Comparison of ENCODE assay signal across 8 cellular contexts in genomic region chr3:158672293-158673176, GRCh38. TPM values are rescaled to one million over a fixed set of nuclear protein-coding genes. Genes with fewer than 3 reads are reported as not detected.
DNase-seq lines count a peak whose midpoint lies in the region; ATAC-seq lines count a peak whose summit lies in the region.

Gene LXN, minus strand, starts transcription at chr3:158672648. Its CDS starts 170 bp downstream, at chr3:158672478.

- DNase-seq in Karpas-422 (peak; percentile 89), lung microvascular endothelial cell (ENCODE audit: low read depth in 2 of 2) (peak; percentile 80 to 92)
- DNase-seq in activated CD8-positive, alpha-beta memory T cell treated with anti-CD3 and anti-CD28 coated beads, Interleukin-2, amount 10 ng/mL, durations not matched to agents 7 days and 5 days: peak; percentile 90
- DNase-seq in stimulated activated CD8-positive, alpha-beta memory T cell treated with anti-CD3 and anti-CD28 coated beads, Interleukin-12 subunit alpha, Interleukin-12 subunit beta, amount 100 ng/mL, for 1 hour (ENCODE audit: low read depth): peak; percentile 52
- no peak for DNase-seq in NK-92 treated with Interleukin-12 subunit alpha and Interleukin-12 subunit beta, amount 100 ng/mL, for 24 hours (lab: John Stamatoyannopoulos, UW)

- H3K27me3 ChIP-seq in Karpas-422 (ENCODE audit: low read length): no peaks in the 10 kb centered on the region
- no peaks in the 10 kb centered on the region for H3K27me3 ChIP-seq in endocrine pancreas (ENCODE audit: control insufficient read depth, insufficient read depth, low read length)

- peak within 1 kb of the TSS; percentile 93 for H3K27ac Mint-ChIP-seq in activated CD8-positive, alpha-beta memory T cell treated with anti-CD3 and anti-CD28 coated beads, Interleukin-2, amount 10 ng/mL, durations not matched to agents 7 days and 5 days

- no peaks in the 10 kb centered on the region for H4K20me1 ChIP-seq in Karpas-422 (ENCODE audit: insufficient read depth, low read depth, low read length)

- H3K9ac ChIP-seq in ES-I3 (ENCODE audit: low read depth, low read length) (peak within 1 kb of the TSS; percentile 55), Karpas-422 (ENCODE audit: low read length) (peak within 1 kb of the TSS; percentile 73), endocrine pancreas (ENCODE audit: control insufficient read depth, insufficient read depth, low read length) (peak within 1 kb of the TSS; percentile 83)

- H3K9me3 ChIP-seq in ES-I3 (ENCODE audit: control insufficient read depth, insufficient read depth, low read length) (no peaks in the 10 kb centered on the region), Karpas-422 (ENCODE audit: low read length) (no peaks in the 10 kb centered on the region), endocrine pancreas (ENCODE audit: control insufficient read depth, low read length) (no peaks in the 10 kb centered on the region)

- H3K27me3 Mint-ChIP-seq in activated CD8-positive, alpha-beta memory T cell treated with anti-CD3 and anti-CD28 coated beads, Interleukin-2, amount 10 ng/mL, durations not matched to agents 7 days and 5 days: no peaks in the 10 kb centered on the region

- no peaks in the 10 kb centered on the region for H3K9me3 Mint-ChIP-seq in activated CD8-positive, alpha-beta memory T cell treated with anti-CD3 and anti-CD28 coated beads, Interleukin-2, amount 10 ng/mL, durations not matched to agents 7 days and 5 days (ENCODE audit: low read depth)

- CTCF ChIA-PET in activated CD8-positive, alpha-beta memory T cell treated with anti-CD3 and anti-CD28 coated beads, Interleukin-2, amount 10 ng/mL, durations not matched to agents 7 days and 5 days (lab: Charles Lee): interaction anchor here (0.8 to 4.9 kb wide), 3 partner anchors 12 to 27 kb away, joined by 4 to 37 read pairs (median 8); partner anchors contain the start of gene GFM1

- peaks cover 28% of the 10 kb centered on the region for H3K36me3 Mint-ChIP-seq in activated CD8-positive, alpha-beta memory T cell treated with anti-CD3 and anti-CD28 coated beads, Interleukin-2, amount 10 ng/mL, durations not matched to agents 7 days and 5 days

- peaks cover 42% of the 10 kb centered on the region for H3K79me2 ChIP-seq in Karpas-422 (ENCODE audit: low read length)

- H3K4me1 Mint-ChIP-seq in activated CD8-positive, alpha-beta memory T cell treated with anti-CD3 and anti-CD28 coated beads, Interleukin-2, amount 10 ng/mL, durations not matched to agents 7 days and 5 days: peaks cover 17% of the 10 kb centered on the region

- H3K4me3 Mint-ChIP-seq in activated CD8-positive, alpha-beta memory T cell treated with anti-CD3 and anti-CD28 coated beads, Interleukin-2, amount 10 ng/mL, durations not matched to agents 7 days and 5 days: peak within 1 kb of the TSS; percentile 95

- peak; percentile 100 for ATAC-seq in GM21737 (IDR thresholded peaks at IDR 0.05; ENCODE audit: unreplicated experiment)
- ATAC-seq in activated CD8-positive, alpha-beta memory T cell treated with anti-CD3 and anti-CD28 coated beads, Interleukin-2, amount 10 ng/mL, durations not matched to agents 7 days and 5 days: peak; percentile 100

- H3K4me2 ChIP-seq in Karpas-422 (ENCODE audit: low read depth, low read length, poor library complexity, severe bottlenecking): peak within 1 kb of the TSS; percentile 65

- peak within 1 kb of the TSS; percentile 68 for H3K4me3 ChIP-seq in Karpas-422 (ENCODE audit: low read length)
- peak within 1 kb of the TSS; percentile 77 for H3K4me3 ChIP-seq in endocrine pancreas (ENCODE audit: control insufficient read depth, insufficient read depth, low read length)

- H3K36me3 ChIP-seq in ES-I3 (ENCODE audit: insufficient read depth, low read length): no peaks in the 10 kb centered on the region
- H3K36me3 ChIP-seq in Karpas-422 (ENCODE audit: insufficient read depth, low read length): peaks cover 26% of the 10 kb centered on the region; the same call in 1 of the 2 replicates
- H3K36me3 ChIP-seq in endocrine pancreas (ENCODE audit: control insufficient read depth, insufficient read depth, low read length): no peaks in the 10 kb centered on the region

- no peak within 1 kb of the TSS for H2AFZ ChIP-seq in Karpas-422 (ENCODE audit: low read length)

- no peaks in the 10 kb centered on the region for H3K4me1 ChIP-seq in ES-I3 (ENCODE audit: insufficient read depth, low read length)
- H3K4me1 ChIP-seq in Karpas-422 (ENCODE audit: low read length): peaks cover 18% of the 10 kb centered on the region
- no peaks in the 10 kb centered on the region for H3K4me1 ChIP-seq in endocrine pancreas (ENCODE audit: control insufficient read depth, insufficient read depth, low read length)

- no peaks in the 10 kb centered on the region for H3K9me2 ChIP-seq in Karpas-422 (replicated peaks; ENCODE audit: insufficient read depth, low read length)

- H3K27ac ChIP-seq in Karpas-422 (ENCODE audit: low read length): peak within 1 kb of the TSS; percentile 46; the same call in 1 of the 2 replicates

RNA-seq across cellular contexts. Expression of gene LXN, which starts in this region (rescaled TPM):
- 7.8 and 12.1 TPM in 2 replicates for total RNA-seq in Karpas-422 (2014; rRNA removed; shearing (Covaris generic); ENCODE audit: low replicate concordance)
- 1 to 10 TPM; 6.7 to 7.5 TPM for total RNA-seq in activated CD8-positive, alpha-beta memory T cell treated with anti-CD3 and anti-CD28 coated beads, Interleukin-2, amount 10 ng/mL, durations not matched to agents 7 days and 5 days
- total RNA-seq in lung microvascular endothelial cell: 36.7 and 46.4 TPM in 2 replicates
